In the genomic region with DNA sequence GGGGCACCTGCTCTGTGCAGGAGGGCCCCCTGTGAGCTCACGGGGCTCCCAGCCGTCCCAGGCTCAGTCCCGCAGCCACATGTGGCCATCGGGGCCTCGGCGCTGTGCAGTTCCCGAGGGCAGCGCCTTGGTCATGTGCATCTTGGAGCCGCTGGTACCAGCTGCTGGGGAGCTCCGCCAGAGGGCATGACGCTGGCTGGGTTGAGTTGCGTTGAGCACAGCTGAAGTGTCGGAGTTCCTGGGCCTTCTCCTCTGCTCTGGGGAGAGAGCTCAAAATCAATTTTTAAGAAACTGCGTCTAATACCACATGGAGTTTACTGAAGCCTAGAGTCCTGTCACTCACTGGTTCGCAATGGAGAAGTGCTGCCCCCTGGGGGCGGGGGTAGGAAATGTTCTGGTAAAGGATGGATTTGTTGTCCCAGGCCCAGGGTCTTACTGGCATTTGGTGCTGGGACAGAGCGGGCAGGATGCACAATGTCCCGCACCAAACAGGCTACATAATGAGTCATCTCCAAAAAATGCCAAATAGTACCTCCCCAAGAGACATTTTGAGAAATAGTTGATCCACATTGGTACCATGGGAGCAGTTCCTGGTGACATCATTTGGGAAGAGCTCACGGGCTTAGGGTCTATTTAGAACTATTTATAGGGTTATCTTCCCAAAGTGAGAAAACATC, we compare ENCODE assay signal across 8 cellular contexts. TPM values are rescaled to one million over a fixed set of nuclear protein-coding genes. Genes with fewer than 3 reads are reported as not detected.
DNase-seq lines count a peak whose midpoint lies in the region; ATAC-seq and TF ChIP-seq lines count a peak whose summit lies in the region.

No MANE protein-coding gene starts in this region.

- no peaks in the 10 kb centered on the region for H3K9me3 Mint-ChIP-seq in activated CD8-positive, alpha-beta T cell treated with anti-CD3 and anti-CD28 coated beads for 36 hours
- H3K9me3 Mint-ChIP-seq in endodermal cell = no peaks in the 10 kb centered on the region

- peak; percentile 39 for ATAC-seq in HG02885 (IDR thresholded peaks at IDR 0.05; ENCODE audit: poor library complexity, unreplicated experiment)
- ATAC-seq in activated CD8-positive, alpha-beta T cell treated with anti-CD3 and anti-CD28 coated beads for 36 hours = no peak
- no peak for ATAC-seq in GM18861 (IDR thresholded peaks at IDR 0.05; ENCODE audit: unreplicated experiment)

- H3K4me1 Mint-ChIP-seq in activated CD8-positive, alpha-beta T cell treated with anti-CD3 and anti-CD28 coated beads for 36 hours (ENCODE audit: low read depth) = peaks cover 14% of the 10 kb centered on the region
- H3K4me1 Mint-ChIP-seq in endodermal cell = peaks cover 32% of the 10 kb centered on the region

- H3K27ac ChIP-seq in endodermal cell (ENCODE audit: low read depth, low read length) = no peak overlapping the region

- H3K9ac ChIP-seq in endodermal cell (ENCODE audit: extremely low read depth, low read length, poor library complexity, severe bottlenecking) = no peak overlapping the region

- peaks cover 1% of the 10 kb centered on the region for H3K27me3 Mint-ChIP-seq in activated CD8-positive, alpha-beta T cell treated with anti-CD3 and anti-CD28 coated beads for 36 hours
- no peaks in the 10 kb centered on the region for H3K27me3 Mint-ChIP-seq in endodermal cell (ENCODE audit: insufficient read depth)

- H3K4me3 Mint-ChIP-seq in activated CD8-positive, alpha-beta T cell treated with anti-CD3 and anti-CD28 coated beads for 36 hours = no peak overlapping the region
- no peak overlapping the region for H3K4me3 Mint-ChIP-seq in endodermal cell

- no peaks in the 10 kb centered on the region for H3K9me3 ChIP-seq in endodermal cell (ENCODE audit: control insufficient read depth, low read length)

- intact Hi-C loops in activated CD8-positive, alpha-beta T cell treated with anti-CD3 and anti-CD28 coated beads for 36 hours (cut with micrococcal nuclease) = loop anchor here (5.0 to 10.0 kb wide), 2 partner anchors 345 to 748 kb away; no protein-coding TSS in a partner anchor

- H3K27ac Mint-ChIP-seq in activated CD8-positive, alpha-beta T cell treated with anti-CD3 and anti-CD28 coated beads for 36 hours = no peak overlapping the region
- peak overlapping the region; percentile 64 for H3K27ac Mint-ChIP-seq in endodermal cell

- POLR2A ChIA-PET in activated CD8-positive, alpha-beta T cell treated with anti-CD3 and anti-CD28 coated beads for 36 hours (lab: Charles Lee) = interaction anchor here (0.6 to 1.2 kb wide), 5 partner anchors 10 to 450 kb away, joined by 3 to 4 read pairs (median 3); a partner anchor contains a TSS

- H3K36me3 ChIP-seq in endodermal cell (ENCODE audit: control insufficient read depth, insufficient read depth, low read length) = peaks cover 96% of the 10 kb centered on the region

- 70 to 80% methylated on average over 16 to 19 of the region's 19 CpGs for WGBS in endodermal cell (ENCODE audit: insufficient coverage in 1 of 2, insufficient read length in 1 of 2), 2 experiments

- TF ChIP-seq CTCF in activated CD8-positive, alpha-beta T cell treated with anti-CD3 and anti-CD28 coated beads for 36 hours (IDR thresholded peaks at IDR 0.05) = peak; percentile 95
- TF ChIP-seq CTCF in endodermal cell (conservative IDR thresholded peaks at IDR 0.05) = peak; percentile 95

- peaks cover 3% of the 10 kb centered on the region for H3K4me1 ChIP-seq in endodermal cell (ENCODE audit: control insufficient read depth, insufficient read depth, low read length)

- H3K36me3 Mint-ChIP-seq in activated CD8-positive, alpha-beta T cell treated with anti-CD3 and anti-CD28 coated beads for 36 hours (ENCODE audit: low read depth) = no peaks in the 10 kb centered on the region
- peaks cover 68% of the 10 kb centered on the region for H3K36me3 Mint-ChIP-seq in endodermal cell (ENCODE audit: low read depth)

- H3K4me3 ChIP-seq in endodermal cell (ENCODE audit: low read length) = no peak overlapping the region

- CTCF ChIA-PET in activated CD8-positive, alpha-beta T cell treated with anti-CD3 and anti-CD28 coated beads for 36 hours (lab: Charles Lee) = interaction anchor here (0.8 to 8.6 kb wide), 45 partner anchors 9 to 762 kb away, joined by 3 to 156 read pairs (median 6); a partner anchor contains a TSS

- no peaks in the 10 kb centered on the region for H3K27me3 ChIP-seq in endodermal cell (ENCODE audit: control insufficient read depth, insufficient read depth, low read length, poor library complexity, severe bottlenecking)

- DNase-seq in COLO668 (lab: John Stamatoyannopoulos, UW; ENCODE audit: unreplicated experiment) = peak; percentile 76
- peak; percentile 36 for DNase-seq in NCI-H774 (lab: John Stamatoyannopoulos, UW)
- peak; percentile 80 for DNase-seq in activated CD8-positive, alpha-beta T cell treated with anti-CD3 and anti-CD28 coated beads for 36 hours
- DNase-seq in endodermal cell = peak; percentile 96
- DNase-seq in middle frontal gyrus (ENCODE audit: extremely low spot score, low spot score) = peak; percentile 28
- DNase-seq in stimulated activated CD8-positive, alpha-beta memory T cell treated with anti-CD3 and anti-CD28 coated beads, Interleukin-7, amount 100 ng/mL, for 24 hours (ENCODE audit: low read depth) = peak; percentile 47

RNA-seq across cellular contexts. Expression of a gene that starts 48.8 kb away (rescaled TPM):
- total RNA-seq in activated CD8-positive, alpha-beta T cell treated with anti-CD3 and anti-CD28 coated beads for 36 hours = 1 to 10 TPM; 1.5 TPM
- total RNA-seq in endodermal cell = 100 to 1,000 TPM in 1 of 2 donors, 10 to 100 TPM in 1; 86.4 to 106 TPM
- polyA plus RNA-seq in endodermal cell (2013, experiment 1 of 2) = 37.0 TPM
- 37.3 TPM for polyA plus RNA-seq in endodermal cell (2013, experiment 2 of 2)

Comparison
In these comparisons a context has a peak if more than half of its experiments do, and no peak if none do; other contexts are left out.
1. DNase-seq: peak in every context shown above with its lines; median percentile 96 in endodermal cell; 80 in activated CD8-positive, alpha-beta T cell treated with anti-CD3 and anti-CD28 coated beads for 36 hours; 76 in COLO668; 47 in stimulated activated CD8-positive, alpha-beta memory T cell treated with anti-CD3 and anti-CD28 coated beads, Interleukin-7, amount 100 ng/mL, for 24 hours; 36 in NCI-H774; 28 in middle frontal gyrus.
2. RNA of a gene that starts 48.8 kb away (total RNA-seq): 86.4 to 106 TPM in endodermal cell; 1.5 TPM in activated CD8-positive, alpha-beta T cell treated with anti-CD3 and anti-CD28 coated beads for 36 hours; every median in the first group is over 10 times any median in the second.